In the genomic region with DNA sequence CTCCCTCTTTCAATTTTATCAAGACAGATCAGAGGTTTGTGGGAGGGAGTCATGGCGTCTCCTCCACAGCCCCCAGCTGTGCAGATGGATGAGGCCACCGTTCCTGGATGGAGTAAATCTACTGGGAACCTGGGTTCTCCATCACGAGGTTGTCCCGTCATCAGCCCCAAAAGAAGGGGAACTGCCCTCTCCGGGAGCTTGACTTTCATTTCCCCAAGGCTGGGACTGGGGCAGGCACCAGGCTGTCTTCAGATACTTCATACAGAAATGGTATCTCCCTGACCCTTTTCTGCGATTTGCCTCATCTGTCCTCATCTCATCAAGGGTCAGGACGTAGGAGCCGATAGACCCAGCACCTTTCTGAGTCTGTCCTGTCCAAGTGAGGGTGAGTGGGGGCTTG, we compare ENCODE assay signal across 22 cellular contexts. TPM values are rescaled to one million over a fixed set of nuclear protein-coding genes. Genes with fewer than 3 reads are reported as not detected.
DNase-seq lines count a peak whose midpoint lies in the region; ATAC-seq, FAIRE-seq and TF ChIP-seq lines count a peak whose summit lies in the region.
"Had no signal": no experiment of that assay in that cellular context is flagged by ENCODE, and none has a peak within 500 bp of the region (broad histone marks: within the 10 kb centered on the region; RNA-seq: fewer than 3 reads in every experiment).

No MANE protein-coding gene starts in this region.

- H3K36me3 ChIP-seq in liver (ENCODE audit: control insufficient read depth in 4 of 4, insufficient read depth in 3 of 4, low read depth in 1 of 4, low read length in 3 of 4) (no peaks in the 10 kb centered on the region), HepG2 (replicated peaks in 1 of 2; ENCODE audit: control insufficient read depth in 1 of 2, insufficient read depth in 2 of 2, low read length in 2 of 2) (no peaks in the 10 kb centered on the region), aorta (ENCODE audit: control insufficient read depth in 1 of 2, insufficient read depth in 2 of 2, low read length in 1 of 2) (no peaks in the 10 kb centered on the region), PC-9 (ENCODE audit: low read depth) (no peaks in the 10 kb centered on the region)
- H3K36me3 ChIP-seq: breast epithelium, SJSA1 had no signal

- no peak for TF ChIP-seq CTCF in liver (IDR thresholded peaks at IDR 0.05; ENCODE audit: low read depth, low read length, missing input control)
- no peak for TF ChIP-seq CTCF in HepG2 (CRISPR knock-in tag; IDR thresholded peaks at IDR 0.05)
- TF ChIP-seq CTCF in activated CD8-positive, alpha-beta T cell treated with anti-CD3 and anti-CD28 coated beads for 36 hours (IDR thresholded peaks at IDR 0.05), result no peak
- TF ChIP-seq CTCF in PC-9 (conservative IDR thresholded peaks at IDR 0.05), result no peak

- no peaks in the 10 kb centered on the region for H3K79me2 ChIP-seq in HepG2 (ENCODE audit: insufficient read depth, low read length)
- H3K79me2 ChIP-seq in PC-9 (ENCODE audit: low read depth), result no peaks in the 10 kb centered on the region

- H4K20me1 ChIP-seq in HepG2 (ENCODE audit: insufficient read depth, low read length) (no peaks in the 10 kb centered on the region), PC-9 (ENCODE audit: insufficient read depth) (no peaks in the 10 kb centered on the region)

- WGBS in liver, result 63% methylated on average over 8 of the region's 8 CpGs
- 2% methylated on average over 8 of the region's 8 CpGs for WGBS in HepG2 (ENCODE audit: low lambda C conversion rate)
- 79% methylated on average over 8 of the region's 8 CpGs for WGBS in aorta, 2 donors

- peaks cover 13% of the 10 kb centered on the region for H3K27me3 Mint-ChIP-seq in activated CD8-positive, alpha-beta T cell treated with anti-CD3 and anti-CD28 coated beads for 36 hours

- DNase-seq in HepG2 (ENCODE audit: low spot score) (no peak), left cardiac atrium (no peak), midbrain (lab: John Stamatoyannopoulos, UW) (peak; percentile 1), aorta (peak in 1 of 2 donors; percentile 82), LoVo (ENCODE audit: low spot score) (no peak), PC-9 (no peak)
- no peak for DNase-seq in activated CD8-positive, alpha-beta T cell treated with anti-CD3 and anti-CD28 coated beads for 36 hours
- DNase-seq: activated effector memory CD4-positive, alpha-beta T cell treated with anti-CD3 and anti-CD28 coated beads, Interleukin-2, amount 50 U/mL, for 16 hours; Kasumi-1; kidney; NCI-H1105 treated with DMSO at 0.1 percent for 48 hours; NCI-H526 had no signal

- H3K4me3 ChIP-seq in liver (ENCODE audit: low read depth in 1 of 3, low read length in 3 of 3) (no peak overlapping the region), HepG2 (replicated peaks in 1 of 3; ENCODE audit: insufficient read depth in 1 of 3, low read depth in 2 of 3, low read length in 3 of 3) (no peak overlapping the region), aorta (ENCODE audit: low read length in 2 of 2) (no peak overlapping the region), PC-9 (no peak overlapping the region)
- H3K4me3 ChIP-seq: A549, breast epithelium, SJSA1 had no signal

- BruUV-seq in HepG2 (replicated peaks; lab: Mats Ljungman, UMichigan) (no TSS peak), PC-9 (replicated peaks; lab: Mats Ljungman, UMichigan) (no TSS peak)

- no peaks in the 10 kb centered on the region for H3K9me3 Mint-ChIP-seq in activated CD8-positive, alpha-beta T cell treated with anti-CD3 and anti-CD28 coated beads for 36 hours
- H3K9me3 Mint-ChIP-seq: T-helper 1 cell treated with Interleukin-12 subunit alpha and Interleukin-12 subunit beta and Interleukin-4 antibody, amounts not matched to agents 30 μg/mL and 1 μg/mL, for 36 hours had no signal

- in situ Hi-C loops in HepG2 (cut with HindIII; ENCODE audit: extremely low pct_ligation_motif_present, low pct_unique_long_range_greater_than_20kb), result no loop called here

- H3K27ac Mint-ChIP-seq in activated CD8-positive, alpha-beta T cell treated with anti-CD3 and anti-CD28 coated beads for 36 hours, result no peak overlapping the region
- H3K27ac Mint-ChIP-seq: T-helper 1 cell treated with Interleukin-12 subunit alpha and Interleukin-12 subunit beta and Interleukin-4 antibody, amounts not matched to agents 30 μg/mL and 1 μg/mL, for 36 hours had no signal

- H3K4me2 ChIP-seq in HepG2 (ENCODE audit: low read depth, low read length) (no peak overlapping the region), PC-9 (no peak overlapping the region)
- H3K4me2 ChIP-seq: A549 had no signal

- H3K4me1 Mint-ChIP-seq in activated CD8-positive, alpha-beta T cell treated with anti-CD3 and anti-CD28 coated beads for 36 hours (ENCODE audit: low read depth), result no peaks in the 10 kb centered on the region

- TF ChIP-seq RAD21 in liver (IDR thresholded peaks at IDR 0.05) (no peak), HepG2 (CRISPR knock-in tag; IDR thresholded peaks at IDR 0.05) (no peak)

- H3K36me3 Mint-ChIP-seq in activated CD8-positive, alpha-beta T cell treated with anti-CD3 and anti-CD28 coated beads for 36 hours (ENCODE audit: low read depth), result no peaks in the 10 kb centered on the region

- H2AFZ ChIP-seq in HepG2 (ENCODE audit: low read length), result no peak overlapping the region
- no peak overlapping the region for H2AFZ ChIP-seq in PC-9

- H3F3A ChIP-seq in PC-9 (ENCODE audit: insufficient read depth, low read depth), result no peaks in the 10 kb centered on the region

- no peak overlapping the region for H3K4me3 Mint-ChIP-seq in activated CD8-positive, alpha-beta T cell treated with anti-CD3 and anti-CD28 coated beads for 36 hours
- H3K4me3 Mint-ChIP-seq: T-helper 1 cell treated with Interleukin-12 subunit alpha and Interleukin-12 subunit beta and Interleukin-4 antibody, amounts not matched to agents 30 μg/mL and 1 μg/mL, for 36 hours had no signal

- H3K9me2 ChIP-seq in PC-9 (ENCODE audit: insufficient read depth), result no peaks in the 10 kb centered on the region

- no peak overlapping the region for H3K9ac ChIP-seq in liver (ENCODE audit: low read depth in 1 of 2, low read length in 2 of 2)
- no peak overlapping the region for H3K9ac ChIP-seq in HepG2 (ENCODE audit: insufficient read depth, low read depth, low read length)

- TF ChIP-seq POLR2A in HepG2 (IDR thresholded peaks at IDR 0.05; ENCODE audit: insufficient read depth in 1 of 2, low read depth in 2 of 2, low read length in 2 of 2), result no peak

- no peaks in the 10 kb centered on the region for H3K9me3 ChIP-seq in liver (ENCODE audit: control insufficient read depth in 4 of 4, low read length in 3 of 4)
- H3K9me3 ChIP-seq in HepG2 (ENCODE audit: low read length), result no peaks in the 10 kb centered on the region
- H3K9me3 ChIP-seq in aorta (ENCODE audit: control insufficient read depth, low read length), result no peaks in the 10 kb centered on the region
- no peaks in the 10 kb centered on the region for H3K9me3 ChIP-seq in PC-9 (ENCODE audit: insufficient read depth, low read depth)
- H3K9me3 ChIP-seq: breast epithelium, SJSA1 had no signal

- no peak for TF ChIP-seq EP300 in HepG2 (IDR thresholded peaks at IDR 0.05; ENCODE audit: low read depth in 2 of 2, low read length in 2 of 2)
- TF ChIP-seq EP300 in HepG2 (CRISPR knock-in tag; IDR thresholded peaks at IDR 0.05; ENCODE audit: borderline replicate concordance), result no peak

- CTCF ChIA-PET in HepG2 (lab: Yijun Ruan, JAX; ENCODE audit: low intra/inter-chr PET ratio, low total read pairs) (no interaction called here), PC-9 (lab: Charles Lee) (no interaction called here)
- CTCF ChIA-PET in activated CD8-positive, alpha-beta T cell treated with anti-CD3 and anti-CD28 coated beads for 36 hours (lab: Charles Lee), result no interaction called here

- H3K27me3 ChIP-seq in liver (ENCODE audit: control insufficient read depth in 4 of 4, insufficient read depth in 4 of 4, low read length in 3 of 4) (no peaks in the 10 kb centered on the region), HepG2 (ENCODE audit: control insufficient read depth in 1 of 2, insufficient read depth in 2 of 2, low read length in 2 of 2) (peaks cover 2 to 14% of the 10 kb centered on the region in 2 experiments; a peak in 2 of 5 replicates), aorta (ENCODE audit: control insufficient read depth in 1 of 2, insufficient read depth in 2 of 2, low read length in 1 of 2) (peaks cover 0 to 2% of the 10 kb centered on the region in 2 donors), PC-9 (ENCODE audit: insufficient read depth, low read depth) (peaks cover 91% of the 10 kb centered on the region)

- H3K4me1 ChIP-seq in liver (ENCODE audit: control insufficient read depth in 4 of 4, insufficient read depth in 4 of 4, low read length in 3 of 4) (no peaks in the 10 kb centered on the region), HepG2 (ENCODE audit: insufficient read depth, low read length) (no peaks in the 10 kb centered on the region), aorta (ENCODE audit: control insufficient read depth in 1 of 2, insufficient read depth in 2 of 2, low read length in 2 of 2) (no peaks in the 10 kb centered on the region), PC-9 (replicated peaks; ENCODE audit: insufficient read depth) (no peaks in the 10 kb centered on the region)
- H3K4me1 ChIP-seq: A549, breast epithelium, SJSA1 had no signal

- POLR2A ChIA-PET in HepG2 (lab: Yijun Ruan, JAX) (no interaction called here), PC-9 (lab: Charles Lee; ENCODE audit: unreplicated experiment) (no interaction called here)
- POLR2A ChIA-PET in activated CD8-positive, alpha-beta T cell treated with anti-CD3 and anti-CD28 coated beads for 36 hours (lab: Charles Lee), result interaction anchor here (0.6 kb wide), 2 partner anchors 65 to 427 kb away, joined by 3 to 4 read pairs; no protein-coding TSS in a partner anchor

- H3K27ac ChIP-seq in liver (ENCODE audit: low read depth in 1 of 2, low read length in 2 of 2), result peak overlapping the region; percentile 18 to 41
- H3K27ac ChIP-seq in HepG2 (ENCODE audit: extremely low read length, insufficient read depth, low read length), result no peak overlapping the region
- H3K27ac ChIP-seq in aorta (ENCODE audit: low read depth in 1 of 2, low read length in 2 of 2), result no peak overlapping the region
- no peak overlapping the region for H3K27ac ChIP-seq in PC-9
- H3K27ac ChIP-seq: A549, breast epithelium, SJSA1, VCaP had no signal

- ATAC-seq in HepG2 (no peak), left cardiac atrium (peak; percentile 50 to 86), aorta (ENCODE audit: low FRiP score) (peak; percentile 44)
- ATAC-seq in activated CD8-positive, alpha-beta T cell treated with anti-CD3 and anti-CD28 coated beads for 36 hours, result no peak
- ATAC-seq: A549, HCT116 had no signal

- no peak for FAIRE-seq in HepG2 (lab: Jason Lieb, UNC)
- FAIRE-seq: A549, kidney had no signal

- intact Hi-C loops in HepG2 (cut with micrococcal nuclease; ENCODE audit: unreplicated experiment) (no loop called here), left cardiac atrium (cut with DNase I) (no loop called here), aorta (cut with DNase I) (no loop called here), PC-9 (cut with micrococcal nuclease; ENCODE audit: unreplicated experiment) (no loop called here)
- intact Hi-C loops in activated CD8-positive, alpha-beta T cell treated with anti-CD3 and anti-CD28 coated beads for 36 hours (cut with micrococcal nuclease), result no loop called here

RNA-seq across cellular contexts. Expression of gene LILRB2, which starts 9.8 kb away (rescaled TPM):
- 1 to 10 TPM; 4.6 to 5.7 TPM for total RNA-seq in liver
- polyA plus RNA-seq in liver, result 1 to 10 TPM; 2.2 to 6.1 TPM
- not detected in 2 replicates for total RNA-seq in HepG2 (2016; rRNA removed; fragmentation: Illumina TruSeq; extraction: Trizol)
- total RNA-seq in HepG2 (2016; cell fraction: cytosol; rRNA removed; fragmentation: Illumina TruSeq; extraction: Trizol; ENCODE audit: low read depth), result not detected in 2 replicates
- not detected in 2 replicates for total RNA-seq in HepG2 (2016; cell fraction: insoluble cytoplasmic fraction; rRNA removed; fragmentation: Illumina TruSeq; extraction: Trizol)
- not detected in 2 replicates for total RNA-seq in HepG2 (2016; cell fraction: membrane; rRNA removed; fragmentation: Illumina TruSeq; extraction: Trizol)
- not detected in 2 replicates for total RNA-seq in HepG2 (2016; cell fraction: nucleus; rRNA removed; fragmentation: Illumina TruSeq; extraction: Trizol)
- polyA plus RNA-seq in HepG2 (2011; rRNA removed), result not detected in 2 replicates
- polyA plus RNA-seq in HepG2 (2011; cell fraction: cytosol; rRNA removed), result not detected in 2 replicates
- not detected in 2 replicates for polyA plus RNA-seq in HepG2 (2011; cell fraction: nucleus; rRNA removed)
- polyA plus RNA-seq in HepG2 (2012), result not detected in 2 replicates
- not detected in 2 replicates for polyA plus RNA-seq in HepG2 (2016; cell fraction: cytosol; fragmentation: Illumina TruSeq; extraction: Trizol; ENCODE audit: low read depth)
- not detected in 2 replicates for polyA plus RNA-seq in HepG2 (2016; cell fraction: insoluble cytoplasmic fraction; fragmentation: Illumina TruSeq; extraction: Trizol; ENCODE audit: low read depth)
- not detected in 2 replicates for polyA plus RNA-seq in HepG2 (2016; cell fraction: membrane; fragmentation: Illumina TruSeq; extraction: Trizol; ENCODE audit: low read depth)
- not detected in 2 replicates for polyA plus RNA-seq in HepG2 (2016; cell fraction: nucleus; fragmentation: Illumina TruSeq; extraction: Trizol; ENCODE audit: insufficient read depth, low read depth)
- polyA minus RNA-seq in HepG2 (2011; rRNA and poly(A)+ RNA removed; ENCODE audit: low replicate concordance), result not detected in 2 replicates
- polyA minus RNA-seq in HepG2 (2011; cell fraction: cytosol; rRNA and poly(A)+ RNA removed), result not detected in 2 replicates
- not detected in 2 replicates for polyA minus RNA-seq in HepG2 (2011; cell fraction: nucleus; rRNA and poly(A)+ RNA removed)
- total RNA-seq in left cardiac atrium, result 1 to 10 TPM; 3.3 to 5.5 TPM
- total RNA-seq in aorta, result 10 to 100 TPM; 10.2 to 22.7 TPM
- 1 to 10 TPM in 1 of 2 donors, under 1 TPM in 1; 0.38 to 2.0 TPM for polyA plus RNA-seq in aorta
- total RNA-seq in activated CD8-positive, alpha-beta T cell treated with anti-CD3 and anti-CD28 coated beads for 36 hours, result not detected
- not detected in 2 replicates for total RNA-seq in PC-9 (2021)
- total RNA-seq: OCI-LY7, SJSA1 had no signal
- polyA plus RNA-seq: A549, BJ had no signal

RNA-seq across cellular contexts. Expression of gene LILRB5, which starts 14.0 kb away (rescaled TPM):
- 1 to 10 TPM; 5.4 to 7.1 TPM for total RNA-seq in liver
- 10 to 100 TPM in 1 of 2 donors, 1 to 10 TPM in 1; 5.1 to 10.8 TPM for polyA plus RNA-seq in liver
- not detected in 2 replicates for total RNA-seq in HepG2 (2016; rRNA removed; fragmentation: Illumina TruSeq; extraction: Trizol)
- total RNA-seq in HepG2 (2016; cell fraction: cytosol; rRNA removed; fragmentation: Illumina TruSeq; extraction: Trizol; ENCODE audit: low read depth), result not detected in 2 replicates
- not detected in 2 replicates for total RNA-seq in HepG2 (2016; cell fraction: insoluble cytoplasmic fraction; rRNA removed; fragmentation: Illumina TruSeq; extraction: Trizol)
- total RNA-seq in HepG2 (2016; cell fraction: membrane; rRNA removed; fragmentation: Illumina TruSeq; extraction: Trizol), result not detected in 2 replicates
- not detected in 2 replicates for total RNA-seq in HepG2 (2016; cell fraction: nucleus; rRNA removed; fragmentation: Illumina TruSeq; extraction: Trizol)
- polyA plus RNA-seq in HepG2 (2011; rRNA removed), result not detected in 2 replicates
- not detected in 2 replicates for polyA plus RNA-seq in HepG2 (2011; cell fraction: cytosol; rRNA removed)
- not detected in 2 replicates for polyA plus RNA-seq in HepG2 (2011; cell fraction: nucleus; rRNA removed)
- polyA plus RNA-seq in HepG2 (2012), result not detected in 2 replicates
- polyA plus RNA-seq in HepG2 (2016; cell fraction: cytosol; fragmentation: Illumina TruSeq; extraction: Trizol; ENCODE audit: low read depth), result not detected in 2 replicates
- not detected in 2 replicates for polyA plus RNA-seq in HepG2 (2016; cell fraction: insoluble cytoplasmic fraction; fragmentation: Illumina TruSeq; extraction: Trizol; ENCODE audit: low read depth)
- not detected in 2 replicates for polyA plus RNA-seq in HepG2 (2016; cell fraction: membrane; fragmentation: Illumina TruSeq; extraction: Trizol; ENCODE audit: low read depth)
- polyA plus RNA-seq in HepG2 (2016; cell fraction: nucleus; fragmentation: Illumina TruSeq; extraction: Trizol; ENCODE audit: insufficient read depth, low read depth), result not detected in 2 replicates
- polyA minus RNA-seq in HepG2 (2011; rRNA and poly(A)+ RNA removed; ENCODE audit: low replicate concordance), result not detected in 2 replicates
- polyA minus RNA-seq in HepG2 (2011; cell fraction: cytosol; rRNA and poly(A)+ RNA removed), result not detected in 2 replicates
- not detected in 2 replicates for polyA minus RNA-seq in HepG2 (2011; cell fraction: nucleus; rRNA and poly(A)+ RNA removed)
- 10 to 100 TPM; 15.1 to 21.4 TPM for total RNA-seq in left cardiac atrium
- 10 to 100 TPM; 15.0 to 48.7 TPM for total RNA-seq in aorta
- polyA plus RNA-seq in aorta, result 1 to 10 TPM; 2.7 to 8.4 TPM
- not detected for total RNA-seq in activated CD8-positive, alpha-beta T cell treated with anti-CD3 and anti-CD28 coated beads for 36 hours
- total RNA-seq in PC-9 (2021), result not detected in 2 replicates
- total RNA-seq: OCI-LY7, SJSA1 had no signal
- polyA plus RNA-seq: A549, BJ had no signal

RNA-seq across cellular contexts. Expression of gene LILRA6, which starts 28.5 kb away (rescaled TPM):
- 1 to 10 TPM; 1.4 to 2.8 TPM for total RNA-seq in liver
- polyA plus RNA-seq in liver, result 1 to 10 TPM; 1.0 to 1.9 TPM
- total RNA-seq in HepG2 (2016; rRNA removed; fragmentation: Illumina TruSeq; extraction: Trizol), result not detected in 2 replicates
- not detected in 2 replicates for total RNA-seq in HepG2 (2016; cell fraction: cytosol; rRNA removed; fragmentation: Illumina TruSeq; extraction: Trizol; ENCODE audit: low read depth)
- not detected in 2 replicates for total RNA-seq in HepG2 (2016; cell fraction: insoluble cytoplasmic fraction; rRNA removed; fragmentation: Illumina TruSeq; extraction: Trizol)
- not detected in 2 replicates for total RNA-seq in HepG2 (2016; cell fraction: membrane; rRNA removed; fragmentation: Illumina TruSeq; extraction: Trizol)
- total RNA-seq in HepG2 (2016; cell fraction: nucleus; rRNA removed; fragmentation: Illumina TruSeq; extraction: Trizol), result not detected in 2 replicates
- not detected in 2 replicates for polyA plus RNA-seq in HepG2 (2011; rRNA removed)
- not detected in 2 replicates for polyA plus RNA-seq in HepG2 (2011; cell fraction: cytosol; rRNA removed)
- polyA plus RNA-seq in HepG2 (2011; cell fraction: nucleus; rRNA removed), result not detected in 2 replicates
- not detected in 2 replicates for polyA plus RNA-seq in HepG2 (2012)
- not detected in 2 replicates for polyA plus RNA-seq in HepG2 (2016; cell fraction: cytosol; fragmentation: Illumina TruSeq; extraction: Trizol; ENCODE audit: low read depth)
- not detected in 2 replicates for polyA plus RNA-seq in HepG2 (2016; cell fraction: insoluble cytoplasmic fraction; fragmentation: Illumina TruSeq; extraction: Trizol; ENCODE audit: low read depth)
- not detected in 2 replicates for polyA plus RNA-seq in HepG2 (2016; cell fraction: membrane; fragmentation: Illumina TruSeq; extraction: Trizol; ENCODE audit: low read depth)
- not detected in 2 replicates for polyA plus RNA-seq in HepG2 (2016; cell fraction: nucleus; fragmentation: Illumina TruSeq; extraction: Trizol; ENCODE audit: insufficient read depth, low read depth)
- not detected in 2 replicates for polyA minus RNA-seq in HepG2 (2011; rRNA and poly(A)+ RNA removed; ENCODE audit: low replicate concordance)
- not detected in 2 replicates for polyA minus RNA-seq in HepG2 (2011; cell fraction: cytosol; rRNA and poly(A)+ RNA removed)
- polyA minus RNA-seq in HepG2 (2011; cell fraction: nucleus; rRNA and poly(A)+ RNA removed), result not detected in 2 replicates
- 1 to 10 TPM; 6.0 to 6.5 TPM for total RNA-seq in left cardiac atrium
- total RNA-seq in aorta, result 10 to 100 TPM; 13.3 to 14.8 TPM
- polyA plus RNA-seq in aorta, result 1 to 10 TPM in 1 of 2 donors, under 1 TPM in 1; 0.43 to 4.8 TPM
- not detected for total RNA-seq in activated CD8-positive, alpha-beta T cell treated with anti-CD3 and anti-CD28 coated beads for 36 hours
- not detected in 2 replicates for total RNA-seq in PC-9 (2021)
- total RNA-seq: OCI-LY7, SJSA1 had no signal
- polyA plus RNA-seq: A549, BJ had no signal

RNA-seq across cellular contexts. Expression of gene LILRA5, which starts 41.9 kb away (rescaled TPM):
- 1 to 10 TPM; 6.4 to 8.7 TPM for total RNA-seq in liver
- polyA plus RNA-seq in liver, result 1 to 10 TPM in 1 of 2 donors, under 1 TPM in 1; 0.58 to 2.8 TPM
- not detected in 2 replicates for total RNA-seq in HepG2 (2016; rRNA removed; fragmentation: Illumina TruSeq; extraction: Trizol)
- not detected in 2 replicates for total RNA-seq in HepG2 (2016; cell fraction: cytosol; rRNA removed; fragmentation: Illumina TruSeq; extraction: Trizol; ENCODE audit: low read depth)
- total RNA-seq in HepG2 (2016; cell fraction: insoluble cytoplasmic fraction; rRNA removed; fragmentation: Illumina TruSeq; extraction: Trizol), result not detected in 2 replicates
- total RNA-seq in HepG2 (2016; cell fraction: membrane; rRNA removed; fragmentation: Illumina TruSeq; extraction: Trizol), result not detected in 2 replicates
- not detected in 2 replicates for total RNA-seq in HepG2 (2016; cell fraction: nucleus; rRNA removed; fragmentation: Illumina TruSeq; extraction: Trizol)
- not detected in 2 replicates for polyA plus RNA-seq in HepG2 (2011; rRNA removed)
- polyA plus RNA-seq in HepG2 (2011; cell fraction: cytosol; rRNA removed), result not detected in 2 replicates
- polyA plus RNA-seq in HepG2 (2011; cell fraction: nucleus; rRNA removed), result not detected in 2 replicates
- polyA plus RNA-seq in HepG2 (2012), result not detected in 2 replicates
- not detected in 2 replicates for polyA plus RNA-seq in HepG2 (2016; cell fraction: cytosol; fragmentation: Illumina TruSeq; extraction: Trizol; ENCODE audit: low read depth)
- not detected in 2 replicates for polyA plus RNA-seq in HepG2 (2016; cell fraction: insoluble cytoplasmic fraction; fragmentation: Illumina TruSeq; extraction: Trizol; ENCODE audit: low read depth)
- not detected in 2 replicates for polyA plus RNA-seq in HepG2 (2016; cell fraction: membrane; fragmentation: Illumina TruSeq; extraction: Trizol; ENCODE audit: low read depth)
- polyA plus RNA-seq in HepG2 (2016; cell fraction: nucleus; fragmentation: Illumina TruSeq; extraction: Trizol; ENCODE audit: insufficient read depth, low read depth), result not detected in 2 replicates
- not detected in 2 replicates for polyA minus RNA-seq in HepG2 (2011; rRNA and poly(A)+ RNA removed; ENCODE audit: low replicate concordance)
- not detected in 2 replicates for polyA minus RNA-seq in HepG2 (2011; cell fraction: cytosol; rRNA and poly(A)+ RNA removed)
- not detected in 2 replicates for polyA minus RNA-seq in HepG2 (2011; cell fraction: nucleus; rRNA and poly(A)+ RNA removed)
- total RNA-seq in left cardiac atrium, result 1 to 10 TPM; 3.7 to 4.7 TPM
- 10 to 100 TPM in 1 of 2 donors, 1 to 10 TPM in 1; 5.5 to 10.8 TPM for total RNA-seq in aorta
- 1 to 10 TPM; 1.7 to 3.5 TPM for polyA plus RNA-seq in aorta
- total RNA-seq in activated CD8-positive, alpha-beta T cell treated with anti-CD3 and anti-CD28 coated beads for 36 hours, result not detected
- not detected in 2 replicates for total RNA-seq in PC-9 (2021)
- total RNA-seq: OCI-LY7, SJSA1, temporal lobe had no signal
- polyA plus RNA-seq: A549, BJ had no signal

RNA-seq across cellular contexts. Expression of gene LILRB3, which starts 48.3 kb away (rescaled TPM):
- 10 to 100 TPM in 1 of 2 donors, 1 to 10 TPM in 1; 2.5 to 10.5 TPM for total RNA-seq in liver
- polyA plus RNA-seq in liver, result 1 to 10 TPM; 2.2 to 4.2 TPM
- not detected in 2 replicates for total RNA-seq in HepG2 (2016; rRNA removed; fragmentation: Illumina TruSeq; extraction: Trizol)
- total RNA-seq in HepG2 (2016; cell fraction: cytosol; rRNA removed; fragmentation: Illumina TruSeq; extraction: Trizol; ENCODE audit: low read depth), result not detected in 2 replicates
- not detected in 2 replicates for total RNA-seq in HepG2 (2016; cell fraction: insoluble cytoplasmic fraction; rRNA removed; fragmentation: Illumina TruSeq; extraction: Trizol)
- total RNA-seq in HepG2 (2016; cell fraction: membrane; rRNA removed; fragmentation: Illumina TruSeq; extraction: Trizol), result not detected in 2 replicates
- not detected in 2 replicates for total RNA-seq in HepG2 (2016; cell fraction: nucleus; rRNA removed; fragmentation: Illumina TruSeq; extraction: Trizol)
- 0.10 and 0.22 TPM in 2 replicates for polyA plus RNA-seq in HepG2 (2011; rRNA removed)
- 0.09 and 0.30 TPM in 2 replicates for polyA plus RNA-seq in HepG2 (2011; cell fraction: cytosol; rRNA removed)
- polyA plus RNA-seq in HepG2 (2011; cell fraction: nucleus; rRNA removed), result 0.24 TPM in 1 of 2 replicates, not detected in the other
- 0.16 and 0.24 TPM in 2 replicates for polyA plus RNA-seq in HepG2 (2012)
- not detected in 2 replicates for polyA plus RNA-seq in HepG2 (2016; cell fraction: cytosol; fragmentation: Illumina TruSeq; extraction: Trizol; ENCODE audit: low read depth)
- not detected in 2 replicates for polyA plus RNA-seq in HepG2 (2016; cell fraction: insoluble cytoplasmic fraction; fragmentation: Illumina TruSeq; extraction: Trizol; ENCODE audit: low read depth)
- polyA plus RNA-seq in HepG2 (2016; cell fraction: membrane; fragmentation: Illumina TruSeq; extraction: Trizol; ENCODE audit: low read depth), result not detected in 2 replicates
- polyA plus RNA-seq in HepG2 (2016; cell fraction: nucleus; fragmentation: Illumina TruSeq; extraction: Trizol; ENCODE audit: insufficient read depth, low read depth), result not detected in 2 replicates
- polyA minus RNA-seq in HepG2 (2011; rRNA and poly(A)+ RNA removed; ENCODE audit: low replicate concordance), result not detected in 2 replicates
- polyA minus RNA-seq in HepG2 (2011; cell fraction: cytosol; rRNA and poly(A)+ RNA removed), result not detected in 2 replicates
- polyA minus RNA-seq in HepG2 (2011; cell fraction: nucleus; rRNA and poly(A)+ RNA removed), result not detected in 2 replicates
- 10 to 100 TPM in 1 of 2 donors, 1 to 10 TPM in 1; 8.5 to 10.5 TPM for total RNA-seq in left cardiac atrium
- 10 to 100 TPM; 18.8 to 26.7 TPM for total RNA-seq in aorta
- polyA plus RNA-seq in aorta, result 1 to 10 TPM in 1 of 2 donors, under 1 TPM in 1; 0.61 to 1.9 TPM
- not detected for total RNA-seq in activated CD8-positive, alpha-beta T cell treated with anti-CD3 and anti-CD28 coated beads for 36 hours
- not detected in 2 replicates for total RNA-seq in PC-9 (2021)
- total RNA-seq: OCI-LY7, SJSA1, temporal lobe had no signal
- polyA plus RNA-seq: A549, BJ had no signal

Comparison
In these comparisons a context has a peak if more than half of its experiments do, and no peak if none do; other contexts are left out.
1. H3K27ac ChIP-seq: peak in liver (2 of 2); none in HepG2 (single experiment), aorta (0 of 2) and PC-9 (single experiment).
2. ATAC-seq: peak in left cardiac atrium (2 of 2) and aorta (single experiment); none in HepG2 (single experiment) and activated CD8-positive, alpha-beta T cell treated with anti-CD3 and anti-CD28 coated beads for 36 hours (single experiment).